Comparison of ENCODE assay signal across 22 cellular contexts in genomic region chr2:23356711-23357110, GRCh38. TPM values are rescaled to one million over a fixed set of nuclear protein-coding genes. Genes with fewer than 3 reads are reported as not detected.
DNase-seq lines count a peak whose midpoint lies in the region; FAIRE-seq and TF ChIP-seq lines count a peak whose summit lies in the region.
"Had no signal": no experiment of that assay in that cellular context is flagged by ENCODE, and none has a peak within 500 bp of the region (broad histone marks: within the 10 kb centered on the region; RNA-seq: fewer than 3 reads in every experiment).

No MANE protein-coding gene starts in this region.

- no peaks in the 10 kb centered on the region for H4K20me1 ChIP-seq in neural progenitor cell (ENCODE audit: low read depth)
- H4K20me1 ChIP-seq: BLaER1 treated with 17β-estradiol and CSF1 and Interleukin-3, amounts not matched to agents 10 nM and 100 nM had no signal

- H2BK15ac ChIP-seq in mesenchymal stem cell (ENCODE audit: low read depth, poor library complexity, severe bottlenecking) = no peak overlapping the region

- H3K27ac ChIP-seq in mesenchymal stem cell (ENCODE audit: low read length, poor library complexity, severe bottlenecking) (no peak overlapping the region), neural progenitor cell (no peak overlapping the region)
- H3K27ac ChIP-seq: 22Rv1; BLaER1 treated with 17β-estradiol and CSF1 and Interleukin-3, amounts not matched to agents 10 nM and 100 nM; C4-2B had no signal

- H3K4me2 ChIP-seq in mesenchymal stem cell (ENCODE audit: low read length, poor library complexity, severe bottlenecking) = no peak overlapping the region
- H3K4me2 ChIP-seq in neural progenitor cell = no peak overlapping the region
- H3K4me2 ChIP-seq: BLaER1 treated with 17β-estradiol and CSF1 and Interleukin-3, amounts not matched to agents 10 nM and 100 nM had no signal

- no peak overlapping the region for H2BK5ac ChIP-seq in mesenchymal stem cell (ENCODE audit: low read depth, low read length, poor library complexity, severe bottlenecking)

- H3K36me3 Mint-ChIP-seq in neural progenitor cell = no peaks in the 10 kb centered on the region
- H3K36me3 Mint-ChIP-seq: CD8-positive, alpha-beta T cell had no signal

- no peaks in the 10 kb centered on the region for H3K79me1 ChIP-seq in mesenchymal stem cell (replicated peaks; ENCODE audit: low read length, poor library complexity, severe bottlenecking)

- DNase-seq in mesenchymal stem cell (no peak), neural progenitor cell (ENCODE audit: low spot score) (no peak), urothelium cell line (ENCODE audit: low spot score) (no peak), NCI-H1092 (lab: John Stamatoyannopoulos, UW) (no peak), 8988T (no peak)
- DNase-seq: ACHN; AML-193; Caco-2; Calu3; CD4-positive, alpha-beta T cell; CD8-positive, alpha-beta T cell; DMS79 treated with DMSO at 0.1 percent for 48 hours; GF-D8 had no signal

- peak overlapping the region; percentile 5 for H3K27ac Mint-ChIP-seq in neural progenitor cell
- H3K27ac Mint-ChIP-seq: B cell; CD4-positive, alpha-beta T cell; CD8-positive, alpha-beta T cell had no signal

- peak overlapping the region; percentile 36 for H4K91ac ChIP-seq in mesenchymal stem cell (ENCODE audit: low read length)

- no peak overlapping the region for H3K4me3 Mint-ChIP-seq in neural progenitor cell
- H3K4me3 Mint-ChIP-seq: B cell; CD4-positive, alpha-beta T cell; CD8-positive, alpha-beta T cell had no signal

- no peaks in the 10 kb centered on the region for H3K27me3 ChIP-seq in mesenchymal stem cell (ENCODE audit: control insufficient read depth in 1 of 2, insufficient read depth in 1 of 2, low read length in 2 of 2)
- peaks cover 8% of the 10 kb centered on the region for H3K27me3 ChIP-seq in neural progenitor cell

- peaks cover 14% of the 10 kb centered on the region for H3K27me3 Mint-ChIP-seq in neural progenitor cell (ENCODE audit: insufficient read depth, low read depth)

- H3K23ac ChIP-seq in mesenchymal stem cell (ENCODE audit: low read length in 2 of 2) = no peak overlapping the region

- no peak overlapping the region for H3K9ac ChIP-seq in mesenchymal stem cell (ENCODE audit: low read length)
- no peak overlapping the region for H3K9ac ChIP-seq in neural progenitor cell
- H3K9ac ChIP-seq: BLaER1 treated with 17β-estradiol and CSF1 and Interleukin-3, amounts not matched to agents 10 nM and 100 nM had no signal

- TF ChIP-seq CTCF in neural progenitor cell (IDR thresholded peaks at IDR 0.05) = no peak

- no peak overlapping the region for H2BK120ac ChIP-seq in mesenchymal stem cell (ENCODE audit: low read depth, low read length)

- H3K9me3 ChIP-seq in mesenchymal stem cell (ENCODE audit: control insufficient read depth, low read length) = no peaks in the 10 kb centered on the region
- no peaks in the 10 kb centered on the region for H3K9me3 ChIP-seq in neural progenitor cell (ENCODE audit: low read depth)
- H3K9me3 ChIP-seq: BLaER1 treated with 17β-estradiol and CSF1 and Interleukin-3, amounts not matched to agents 10 nM and 100 nM; Caco-2 had no signal

- peaks cover 12% of the 10 kb centered on the region for H3K4me1 Mint-ChIP-seq in neural progenitor cell

- H3K4me3 ChIP-seq in mesenchymal stem cell (ENCODE audit: insufficient read depth in 1 of 2, low read depth in 1 of 2, low read length in 2 of 2) (no peak overlapping the region), neural progenitor cell (no peak overlapping the region)
- H3K4me3 ChIP-seq: BLaER1 treated with 17β-estradiol and CSF1 and Interleukin-3, amounts not matched to agents 10 nM and 100 nM had no signal

- no peak overlapping the region for H2AK5ac ChIP-seq in mesenchymal stem cell (ENCODE audit: low read length, severe bottlenecking)

- no peaks in the 10 kb centered on the region for H3K36me3 ChIP-seq in mesenchymal stem cell (ENCODE audit: control insufficient read depth in 1 of 2, insufficient read depth in 2 of 2, low read depth in 1 of 2, low read length in 2 of 2)
- no peaks in the 10 kb centered on the region for H3K36me3 ChIP-seq in neural progenitor cell
- H3K36me3 ChIP-seq: BLaER1 treated with 17β-estradiol and CSF1 and Interleukin-3, amounts not matched to agents 10 nM and 100 nM had no signal

- no peak overlapping the region for H2AFZ ChIP-seq in mesenchymal stem cell (ENCODE audit: low read depth, low read length)
- no peak overlapping the region for H2AFZ ChIP-seq in neural progenitor cell (replicated peaks)

- peak; percentile 53 for FAIRE-seq in urothelium cell line (lab: Jason Lieb, UNC)
- FAIRE-seq: A204.1, D721Med, G401.6, GM12891, GM19239 had no signal

- H3F3A ChIP-seq in neural progenitor cell (ENCODE audit: low read depth) = no peaks in the 10 kb centered on the region

- H4K8ac ChIP-seq in mesenchymal stem cell (ENCODE audit: low read length) = no peak overlapping the region

- H3K18ac ChIP-seq in mesenchymal stem cell (ENCODE audit: low read depth in 1 of 2, low read length in 2 of 2) = no peak overlapping the region

- no peaks in the 10 kb centered on the region for H3K79me2 ChIP-seq in neural progenitor cell (ENCODE audit: low read depth)

- no peak overlapping the region for H3K4ac ChIP-seq in mesenchymal stem cell (ENCODE audit: low read depth in 1 of 2, low read length in 2 of 2)

- H3K9me3 Mint-ChIP-seq in neural progenitor cell = no peaks in the 10 kb centered on the region
- H3K9me3 Mint-ChIP-seq: CD4-positive, alpha-beta T cell; CD8-positive, alpha-beta T cell had no signal

- WGBS in mesenchymal stem cell = 93% methylated on average over 9 of the region's 9 CpGs

- peaks cover 5% of the 10 kb centered on the region for H3K4me1 ChIP-seq in mesenchymal stem cell (ENCODE audit: control insufficient read depth, insufficient read depth, low read depth, low read length)
- H3K4me1 ChIP-seq in neural progenitor cell = no peaks in the 10 kb centered on the region

- no peak overlapping the region for H2BK12ac ChIP-seq in mesenchymal stem cell (ENCODE audit: low read length in 2 of 2)

- peak overlapping the region in 1 of 2 experiments; percentile 57 for H3K14ac ChIP-seq in mesenchymal stem cell (ENCODE audit: low read length in 2 of 2)

RNA-seq across cellular contexts. Expression of gene KLHL29, which starts 28.3 kb away (rescaled TPM):
- 11.5 TPM for polyA plus RNA-seq in mesenchymal stem cell (2013, experiment 1 of 2)
- 11.2 TPM for polyA plus RNA-seq in mesenchymal stem cell (2013, experiment 2 of 2)
- total RNA-seq in neural progenitor cell (ENCODE audit: low replicate concordance) = 1.6 and 2.3 TPM in 2 replicates
